Comparison of ENCODE assay signal across 9 cellular contexts in the genomic region with DNA sequence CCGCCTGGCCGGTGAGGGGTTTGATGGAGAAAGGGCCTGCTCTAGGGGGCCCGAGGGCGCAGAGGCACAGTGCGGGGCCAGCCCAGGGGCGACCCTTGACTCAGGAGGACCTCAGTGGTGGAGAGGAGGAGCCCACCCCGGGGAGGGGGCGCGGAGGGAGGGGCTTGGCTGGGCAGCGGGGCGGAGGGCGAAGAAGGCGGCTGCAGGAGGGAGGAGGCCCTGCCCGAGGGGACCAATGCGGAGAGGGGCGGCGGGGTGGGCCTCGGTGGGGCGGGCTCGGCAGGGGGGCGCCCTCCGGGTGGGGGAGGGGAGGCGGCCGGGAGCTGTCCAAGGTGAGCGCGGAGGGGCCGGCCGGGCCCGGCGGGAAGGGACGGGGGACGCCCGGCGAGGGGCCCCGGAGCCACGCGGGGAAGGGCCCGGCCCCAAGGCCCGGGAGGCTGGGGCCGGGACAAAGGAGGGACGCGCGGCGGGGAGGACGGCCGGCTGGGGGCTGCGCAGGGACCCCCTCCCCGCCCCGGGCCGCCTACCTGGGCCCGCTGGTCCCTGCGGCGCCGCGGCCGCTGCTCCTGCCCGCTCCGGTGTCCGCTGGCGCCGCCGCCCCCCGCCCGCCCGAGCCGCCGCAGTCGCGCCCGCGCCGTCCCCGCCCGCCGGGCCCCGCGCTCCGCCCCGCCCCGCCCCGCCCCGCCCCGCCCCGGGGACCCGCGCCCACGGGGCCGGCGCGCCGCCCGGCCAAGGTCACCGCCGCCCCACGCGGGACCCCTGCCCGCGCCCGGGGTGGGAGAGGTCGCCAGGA. TPM values are rescaled to one million over a fixed set of nuclear protein-coding genes. Genes with fewer than 3 reads are reported as not detected.
DNase-seq lines count a peak whose midpoint lies in the region; ATAC-seq and TF ChIP-seq lines count a peak whose summit lies in the region.
"Had no signal": no experiment of that assay in that cellular context is flagged by ENCODE, and none has a peak within 500 bp of the region (broad histone marks: within the 10 kb centered on the region; RNA-seq: fewer than 3 reads in every experiment).

A gene with protein sequence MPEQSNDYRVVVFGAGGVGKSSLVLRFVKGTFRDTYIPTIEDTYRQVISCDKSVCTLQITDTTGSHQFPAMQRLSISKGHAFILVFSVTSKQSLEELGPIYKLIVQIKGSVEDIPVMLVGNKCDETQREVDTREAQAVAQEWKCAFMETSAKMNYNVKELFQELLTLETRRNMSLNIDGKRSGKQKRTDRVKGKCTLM (minus strand): TSS at position 596 of the 793 bp plus-strand sequence. CDS start 3,566 bp downstream, outside the sequence.

- intact Hi-C loops in IMR-90 (cut with micrococcal nuclease) = no loop called here

- dilution Hi-C loops in IMR-90 (cut with HindIII; ENCODE audit: low sequenced_read_pairs, unreplicated experiment) = no loop called here

- H3K79me2 ChIP-seq in neural cell (replicated peaks; ENCODE audit: insufficient read depth, low read length) = no peaks in the 10 kb centered on the region

- H3K14ac ChIP-seq in IMR-90 (replicated peaks; ENCODE audit: low read depth, low read length) = no peak within 1 kb of the TSS

- H3K27ac ChIP-seq in IMR-90 (ENCODE audit: insufficient read depth, low read length) (no peak within 1 kb of the TSS), endodermal cell (ENCODE audit: low read depth, low read length) (no peak within 1 kb of the TSS), neural cell (ENCODE audit: low read length) (peak within 1 kb of the TSS; percentile 47)

- H3K36me3 Mint-ChIP-seq in endodermal cell (ENCODE audit: low read depth) = peaks cover 3% of the 10 kb centered on the region

- CTCF ChIA-PET in IMR-90 (lab: Yijun Ruan, JAX) = no interaction called here

- H3K9me3 ChIP-seq in IMR-90 (ENCODE audit: control insufficient read depth, insufficient read depth, low read length) (peaks cover under 1% of the 10 kb centered on the region; the same call in 1 of the 2 replicates), endodermal cell (ENCODE audit: control insufficient read depth, low read length) (no peaks in the 10 kb centered on the region), neural cell (ENCODE audit: low read length) (no peaks in the 10 kb centered on the region)

- H3K9me2 ChIP-seq in neural cell (ENCODE audit: insufficient read depth, low read length) = no peaks in the 10 kb centered on the region

- in situ Hi-C loops in IMR-90 (cut with MboI; ENCODE audit: low sequenced_read_pairs) = no loop called here

- H2BK120ac ChIP-seq in IMR-90 (ENCODE audit: low read depth, low read length) = no peak within 1 kb of the TSS

- no peak within 1 kb of the TSS for H4K91ac ChIP-seq in IMR-90 (ENCODE audit: insufficient read depth, low read depth, low read length)

- H3K9me3 Mint-ChIP-seq in endodermal cell = peaks cover under 1% of the 10 kb centered on the region

- no peak for TF ChIP-seq POLR2A in IMR-90 (IDR thresholded peaks at IDR 0.05; ENCODE audit: low read depth, low read length)

- peaks cover 0 to 10% of the 10 kb centered on the region in 2 experiments; a peak in 1 of 4 replicates for H3K79me1 ChIP-seq in IMR-90 (ENCODE audit: low read depth in 1 of 2, low read length in 2 of 2)

- H2AK5ac ChIP-seq in IMR-90 (ENCODE audit: low read depth, low read length) = peak within 1 kb of the TSS; percentile 68; the same call in 1 of the 2 replicates

- no peak within 1 kb of the TSS for H2BK20ac ChIP-seq in IMR-90 (ENCODE audit: low read depth, low read length)

- no peak within 1 kb of the TSS for H3K23ac ChIP-seq in IMR-90 (ENCODE audit: low read depth, low read length)

- TF ChIP-seq RAD21 in IMR-90 (IDR thresholded peaks at IDR 0.05; ENCODE audit: low read length) (no peak), neural cell (conservative IDR thresholded peaks at IDR 0.05) (no peak)

- no peak within 1 kb of the TSS for H2BK5ac ChIP-seq in IMR-90 (ENCODE audit: low read depth, low read length, poor library complexity, severe bottlenecking)

- peaks cover 4% of the 10 kb centered on the region for H3K4me1 Mint-ChIP-seq in endodermal cell

- ATAC-seq in IMR-90 (ENCODE audit: low read depth) (peak; percentile 22), GM19351 (IDR thresholded peaks at IDR 0.05; ENCODE audit: unreplicated experiment) (no peak)

- peak within 1 kb of the TSS; percentile 43 for H3K4ac ChIP-seq in IMR-90 (ENCODE audit: low read depth, low read length)

- H3K9ac ChIP-seq in IMR-90 (ENCODE audit: low read depth, low read length) = no peak within 1 kb of the TSS
- peak within 1 kb of the TSS; percentile 11 for H3K9ac ChIP-seq in endodermal cell (ENCODE audit: extremely low read depth, low read length, poor library complexity, severe bottlenecking)
- H3K9ac ChIP-seq in neural cell (ENCODE audit: low read length) = peak within 1 kb of the TSS; percentile 88

- BruUV-seq in IMR-90 (replicated peaks; lab: Mats Ljungman, UMichigan) = no TSS peak

- H3F3A ChIP-seq in neural cell (ENCODE audit: insufficient read depth, low read length, poor library complexity, severe bottlenecking) = no peaks in the 10 kb centered on the region

- H3K56ac ChIP-seq in IMR-90 (ENCODE audit: extremely low read depth, insufficient read depth, low read length) = no peak within 1 kb of the TSS

- peak within 1 kb of the TSS; percentile 55; the same call in 1 of the 3 replicates for H2BK15ac ChIP-seq in IMR-90 (ENCODE audit: low read depth, low read length)

- 0 out of 4 replicates have a peak within 1 kb of the TSS, but pooled peaks of 1 of the 2 experiments have one; percentile 16 for H4K8ac ChIP-seq in IMR-90 (ENCODE audit: low read depth in 2 of 2, low read length in 2 of 2)

- POLR2A ChIA-PET in IMR-90 (lab: Charles Lee; ENCODE audit: unreplicated experiment) = no interaction called here

- peaks cover 7% of the 10 kb centered on the region; the same call in 1 of the 2 replicates for H3K9me1 ChIP-seq in IMR-90 (ENCODE audit: insufficient read depth, low read length)

- H3K4me3 ChIP-seq in IMR-90 (ENCODE audit: insufficient read depth, low read depth, low read length) (peak within 1 kb of the TSS; percentile 52), endodermal cell (ENCODE audit: low read length) (peak within 1 kb of the TSS; percentile 64), neural cell (ENCODE audit: low read length) (peak within 1 kb of the TSS; percentile 91)

- peaks cover 17% of the 10 kb centered on the region for H3K4me1 ChIP-seq in IMR-90 (ENCODE audit: control insufficient read depth, insufficient read depth, low read length)
- H3K4me1 ChIP-seq in endodermal cell (ENCODE audit: control insufficient read depth, insufficient read depth, low read length) = no peaks in the 10 kb centered on the region

- H2AFZ ChIP-seq in IMR-90 (replicated peaks; ENCODE audit: low read length, poor library complexity) (peak within 1 kb of the TSS; percentile 84), neural cell (ENCODE audit: low read depth, low read length) (peak within 1 kb of the TSS; percentile 45)

- no peak within 1 kb of the TSS for H3K18ac ChIP-seq in IMR-90 (ENCODE audit: low read depth, low read length)

- H3K4me2 ChIP-seq in IMR-90 (ENCODE audit: low read depth, low read length) = peak within 1 kb of the TSS; percentile 71
- peak within 1 kb of the TSS; percentile 89 for H3K4me2 ChIP-seq in neural cell (ENCODE audit: low read length)

- H3K36me3 ChIP-seq in IMR-90 (ENCODE audit: control insufficient read depth, insufficient read depth, low read length) = peaks cover 4% of the 10 kb centered on the region; the same call in 1 of the 2 replicates
- no peaks in the 10 kb centered on the region for H3K36me3 ChIP-seq in endodermal cell (ENCODE audit: control insufficient read depth, insufficient read depth, low read length)
- peaks cover 6% of the 10 kb centered on the region for H3K36me3 ChIP-seq in neural cell (ENCODE audit: insufficient read depth, low read length)

- H3K27ac Mint-ChIP-seq in endodermal cell = no peak within 1 kb of the TSS

- TF ChIP-seq CTCF in IMR-90 (conservative IDR thresholded peaks at IDR 0.05; ENCODE audit: low read depth, low read length) = no peak
- TF ChIP-seq CTCF in endodermal cell (conservative IDR thresholded peaks at IDR 0.05) = no peak
- no peak for TF ChIP-seq CTCF in neural cell (IDR thresholded peaks at IDR 0.05; ENCODE audit: poor library complexity, severe bottlenecking)

- H3K27me3 ChIP-seq in IMR-90 (ENCODE audit: control insufficient read depth, insufficient read depth, low read length) (no peaks in the 10 kb centered on the region; the same call in 1 of the 2 replicates), endodermal cell (ENCODE audit: control insufficient read depth, insufficient read depth, low read length, poor library complexity, severe bottlenecking) (peaks cover 10% of the 10 kb centered on the region), neural cell (ENCODE audit: insufficient read depth, low read depth, low read length) (no peaks in the 10 kb centered on the region)

- H4K20me1 ChIP-seq in IMR-90 (ENCODE audit: insufficient read depth, low read length) = no peaks in the 10 kb centered on the region; the same call in 1 of the 2 replicates
- no peaks in the 10 kb centered on the region for H4K20me1 ChIP-seq in neural cell (ENCODE audit: insufficient read depth)

- DNase-seq in AG20443 (ENCODE audit: low spot score) = peak; percentile 63
- DNase-seq in IMR-90 = no peak
- DNase-seq in endodermal cell = peak; percentile 88
- DNase-seq in stimulated activated naive CD4-positive, alpha-beta T cell treated with Interleukin-2 at 50 U/mL for 16 hours (lab: John Stamatoyannopoulos, UW) = no peak
- no peak for DNase-seq in mucosa of gallbladder (ENCODE audit: low spot score)
- no peak for DNase-seq in AML-193 (lab: John Stamatoyannopoulos, UW)
- DNase-seq: MV-4-11 had no signal

- no peak within 1 kb of the TSS for H4K5ac ChIP-seq in IMR-90 (ENCODE audit: low read depth, low read length)

- WGBS in IMR-90 (ENCODE audit: extremely low coverage in 2 of 2, insufficient read length in 1 of 2), 2 experiments = 3% methylated on average over 7 of the region's 100 CpGs; no CpG with 5 or more reads in 1 of the 2 experiments
- 0% methylated on average over 20 to 94 of the region's 100 CpGs for WGBS in endodermal cell (ENCODE audit: insufficient coverage in 1 of 2, insufficient read length in 1 of 2), 2 experiments

- peak within 1 kb of the TSS; percentile 66 for H3K4me3 Mint-ChIP-seq in endodermal cell

- no peak for TF ChIP-seq EP300 in neural cell (conservative IDR thresholded peaks at IDR 0.05; ENCODE audit: poor library complexity, severe bottlenecking)

- H3K27me3 Mint-ChIP-seq in endodermal cell (ENCODE audit: insufficient read depth) = peaks cover 15% of the 10 kb centered on the region

- peak within 1 kb of the TSS; percentile 91 for H2AK9ac ChIP-seq in IMR-90 (replicated peaks; ENCODE audit: low read depth, low read length, poor library complexity)

TF ChIP-seq in neural cell, 6 proteins besides CTCF, POLR2A, EP300 and RAD21 (continues in another document):
- TF ChIP-seq POLR2AphosphoS5 (IDR thresholded peaks at IDR 0.05) = peak; percentile 7

RNA-seq across cellular contexts. Expression of the gene that starts here (rescaled TPM):
- total RNA-seq in IMR-90 (2012; rRNA removed) (1.4 and 2.5 TPM in 2 replicates), endodermal cell (1 to 10 TPM; 4.7 to 8.4 TPM), mucosa of gallbladder (0.75 TPM)
- polyA plus RNA-seq in IMR-90 (2012; rRNA removed) (10.3 and 14.0 TPM in 2 replicates), neural cell (39.8 and 59.1 TPM in 2 replicates)
- polyA plus RNA-seq in IMR-90 (2012; cell fraction: cytosol; rRNA removed) = 5.3 and 12.6 TPM in 2 replicates
- 9.8 and 18.4 TPM in 2 replicates for polyA plus RNA-seq in IMR-90 (2012; cell fraction: nucleus; rRNA removed; ENCODE audit: low replicate concordance)
- 10.9 TPM for polyA plus RNA-seq in endodermal cell (2013, experiment 1 of 2)
- polyA plus RNA-seq in endodermal cell (2013, experiment 2 of 2) = 9.4 TPM
- 51.2 and 54.0 TPM in 2 replicates for polyA minus RNA-seq in neural cell

Comparison
In these comparisons a context has a peak if more than half of its experiments do, and no peak if none do; other contexts are left out.
1. DNase-seq: peak in AG20443 (single experiment) and endodermal cell (single experiment); none in IMR-90 (single experiment), stimulated activated naive CD4-positive, alpha-beta T cell treated with Interleukin-2 at 50 U/mL for 16 hours (single experiment), mucosa of gallbladder (single experiment) and AML-193 (0 of 2).
2. Peak in every context shown above with its lines, with median percentiles within 50 percentile points of each other: H3K4me3 ChIP-seq.